In genomic region chr1:153921080-153921802, GRCh38 we compare ENCODE assay signal across 8 cellular contexts. TPM values are rescaled to one million over a fixed set of nuclear protein-coding genes. Genes with fewer than 3 reads are reported as not detected.
A peak's percentile ranks its signal among the peaks of the same experiment; 100 is the strongest.
DNase-seq lines count a peak whose midpoint lies in the region; ATAC-seq and TF ChIP-seq lines count a peak whose summit lies in the region.

No MANE protein-coding gene starts in this region.

- H3K27ac ChIP-seq in KOPT-K1 (ENCODE audit: low read depth, low read length, poor library complexity, severe bottlenecking), result peak overlapping the region; percentile 79

- DNase-seq in AG09309 (ENCODE audit: low read depth) (no peak), dedifferentiated amniotic fluid mesenchymal stem cell (ENCODE audit: extremely low spot score) (peak; percentile 13), HT-29 (ENCODE audit: low spot score) (no peak), NCI-H2081 (lab: John Stamatoyannopoulos, UW) (no peak)
- no peak for DNase-seq in naive thymus-derived CD8-positive, alpha-beta T cell
- no peak for DNase-seq in stimulated activated CD4-positive, alpha-beta T cell treated with anti-CD3 and anti-CD28 coated beads, Interleukin-4, amount 100 ng/mL, for 24 hours

- H3K27me3 Mint-ChIP-seq in naive thymus-derived CD8-positive, alpha-beta T cell, result peaks cover 0 to 3% (median 0%) of the 10 kb centered on the region in 5 donors

- no peak for ATAC-seq in naive thymus-derived CD8-positive, alpha-beta T cell
- ATAC-seq in GM19023 (IDR thresholded peaks at IDR 0.05; ENCODE audit: unreplicated experiment), result no peak

- H3K4me3 Mint-ChIP-seq in naive thymus-derived CD8-positive, alpha-beta T cell, result peak overlapping the region; percentile 80 to 97 (median 92)

- H3K9me3 ChIP-seq in KOPT-K1 (ENCODE audit: insufficient read depth, low read length, poor library complexity, severe bottlenecking), result no peaks in the 10 kb centered on the region

- TF ChIP-seq CTCF in AG09309 (IDR thresholded peaks at IDR 0.05; ENCODE audit: control insufficient read depth, insufficient read depth, low read depth, low read length, missing control alignments), result no peak

- peaks cover 28 to 66% (median 56%) of the 10 kb centered on the region in 4 donors for H3K4me1 Mint-ChIP-seq in naive thymus-derived CD8-positive, alpha-beta T cell

- peak overlapping the region; percentile 82 for H3K4me3 ChIP-seq in AG09309 (ENCODE audit: control insufficient read depth, low read depth, low read length)

- H3K36me3 Mint-ChIP-seq in naive thymus-derived CD8-positive, alpha-beta T cell, result peaks cover 0 to 27% (median 0%) of the 10 kb centered on the region in 3 donors

- peaks cover 0 to 2% (median 0%) of the 10 kb centered on the region in 9 donors for H3K9me3 Mint-ChIP-seq in naive thymus-derived CD8-positive, alpha-beta T cell

- peak overlapping the region; percentile 79 to 98 (median 94) for H3K27ac Mint-ChIP-seq in naive thymus-derived CD8-positive, alpha-beta T cell

- H3K36me3 ChIP-seq in KOPT-K1 (ENCODE audit: insufficient read depth, low read length), result peaks cover 19% of the 10 kb centered on the region

- POLR2A ChIA-PET in naive thymus-derived CD8-positive, alpha-beta T cell (lab: Charles Lee), result interaction anchor here (0.7 to 12.6 kb wide), 11 partner anchors 10 to 300 kb away, joined by 3 to 211 read pairs (median 7); partner anchors contain the start of genes CREB3L4, CRTC2, DENND4B and JTB

RNA-seq across cellular contexts. Expression of gene GATAD2B, which starts 1.5 kb away (rescaled TPM):
- total RNA-seq in naive thymus-derived CD8-positive, alpha-beta T cell, result 100 to 1,000 TPM; 110 to 120 TPM
- 1 to 10 TPM; 4.4 to 5.3 (median 5.2) TPM for polyA plus RNA-seq in naive thymus-derived CD8-positive, alpha-beta T cell
- total RNA-seq in HT-29 (2014; rRNA removed; shearing (Covaris generic)), result 4.2 and 5.1 TPM in 2 replicates

RNA-seq across cellular contexts. Expression of gene DENND4B, which starts 25.3 kb away (rescaled TPM):
- total RNA-seq in naive thymus-derived CD8-positive, alpha-beta T cell, result 100 to 1,000 TPM; 174 to 194 TPM
- 10 to 100 TPM; 12.0 to 21.2 (median 19.0) TPM for polyA plus RNA-seq in naive thymus-derived CD8-positive, alpha-beta T cell
- total RNA-seq in HT-29 (2014; rRNA removed; shearing (Covaris generic)), result 33.9 and 36.5 TPM in 2 replicates

RNA-seq across cellular contexts. Expression of gene CRTC2, which starts 37.2 kb away (rescaled TPM):
- total RNA-seq in naive thymus-derived CD8-positive, alpha-beta T cell, result 100 to 1,000 TPM; 132 to 147 TPM
- 10 to 100 TPM; 21.4 to 49.6 (median 27.1) TPM for polyA plus RNA-seq in naive thymus-derived CD8-positive, alpha-beta T cell
- 15.5 and 16.5 TPM in 2 replicates for total RNA-seq in HT-29 (2014; rRNA removed; shearing (Covaris generic))

RNA-seq across cellular contexts. Expression of gene SLC39A1, which starts 42.1 kb away (rescaled TPM):
- total RNA-seq in naive thymus-derived CD8-positive, alpha-beta T cell, result 10 to 100 TPM; 14.7 to 14.9 TPM
- 10 to 100 TPM; 29.5 to 35.2 (median 32.6) TPM for polyA plus RNA-seq in naive thymus-derived CD8-positive, alpha-beta T cell
- 226 TPM in 2 replicates for total RNA-seq in HT-29 (2014; rRNA removed; shearing (Covaris generic))

RNA-seq across cellular contexts. Expression of gene CREB3L4, which starts 46.5 kb away (rescaled TPM):
- total RNA-seq in naive thymus-derived CD8-positive, alpha-beta T cell, result 10 to 100 TPM; 11.1 to 13.2 TPM
- polyA plus RNA-seq in naive thymus-derived CD8-positive, alpha-beta T cell, result 1 to 10 TPM; 4.3 to 6.0 (median 4.4) TPM
- total RNA-seq in HT-29 (2014; rRNA removed; shearing (Covaris generic)), result 23.2 and 24.7 TPM in 2 replicates

Comparison
In these comparisons a context has a peak if more than half of its experiments do, and no peak if none do; other contexts are left out.
1. RNA of gene GATAD2B, which starts 1.5 kb away (total RNA-seq): 110 to 120 TPM in naive thymus-derived CD8-positive, alpha-beta T cell; 4.2 to 5.1 TPM in HT-29; every median in the first group is over 10 times any median in the second.